Comparison of ENCODE assay signal across 27 cellular contexts in the genomic region with DNA sequence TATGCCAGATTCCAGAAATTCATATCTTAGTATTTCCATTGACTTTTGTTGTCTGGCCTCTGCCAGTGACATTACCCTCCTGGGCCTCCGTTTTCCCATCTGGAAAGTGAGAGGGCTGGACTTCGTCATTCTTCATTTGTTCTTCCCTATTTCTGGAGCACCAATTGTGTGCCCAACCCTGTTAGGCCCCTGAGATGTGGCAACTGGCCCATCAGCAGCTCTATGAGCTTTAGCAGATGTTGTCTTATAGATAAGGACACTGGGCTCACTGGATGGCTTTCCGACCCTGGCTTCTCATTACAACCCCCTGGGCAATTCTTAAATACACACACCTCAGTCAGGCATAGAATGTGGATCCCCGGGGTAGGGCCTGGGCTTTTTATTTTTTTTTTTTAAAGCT.
"Had no signal": no experiment of that assay in that cellular context is flagged by ENCODE, and none has a peak within 500 bp of the region (broad histone marks: within the 10 kb centered on the region; RNA-seq: fewer than 3 reads in every experiment).

No MANE protein-coding gene starts in this region.

- DNase-seq: activated B cell treated with CpG ODN at 0.5 μM for 24 hours; activated CD8-positive, alpha-beta T cell treated with anti-CD3 and anti-CD28 coated beads, Interleukin-2, amount 10 ng/mL, durations not matched to agents 7 days and 5 days; activated effector memory CD4-positive, alpha-beta T cell treated with Interleukin-2 at 50 U/mL for 16 hours; activated naive CD4-positive, alpha-beta T cell treated with anti-CD3 and anti-CD28 coated beads for 36 hours; activated naive CD8-positive, alpha-beta T cell treated with anti-CD3 and anti-CD28 coated beads for 36 hours; brain microvascular endothelial cell; caudate nucleus; cortex of kidney; effector memory CD8-positive, alpha-beta T cell; left ventricle myocardium inferior; mesendoderm; mucosa of descending colon; ovary; right lobe of liver; stimulated activated CD4-positive, alpha-beta T cell treated with anti-CD3 and anti-CD28 coated beads, Interleukin-2, amount 100 ng/mL, for 48 hours; stimulated activated naive CD8-positive, alpha-beta T cell treated with anti-CD3 and anti-CD28 coated beads, Interleukin-15, Interleukin-2, amounts not matched to agents 100 U/mL and 50 U/mL, for 24 hours; testis; transverse colon; uterus had no signal

- H3K36me3 ChIP-seq: ovary, right lobe of liver, transverse colon, uterus had no signal

- FAIRE-seq: astrocyte, endothelial cell of umbilical vein, frontal cortex, islet of Langerhans, TTC549 had no signal

- H3K27me3 ChIP-seq: adrenal gland, brain microvascular endothelial cell, neutrophil, ovary, right lobe of liver, testis, transverse colon, uterus had no signal

- H3K9me3 ChIP-seq: adrenal gland, left ventricle myocardium inferior, mucosa of descending colon, neutrophil, ovary, right lobe of liver, testis, transverse colon, uterus had no signal

- ATAC-seq: activated CD8-positive, alpha-beta T cell treated with anti-CD3 and anti-CD28 coated beads, Interleukin-2, amount 10 ng/mL, durations not matched to agents 7 days and 5 days; effector memory CD8-positive, alpha-beta T cell; mucosa of descending colon; stimulated activated naive CD8-positive, alpha-beta T cell treated with anti-CD3 and anti-CD28 coated beads, Interleukin-15, Interleukin-2, amounts not matched to agents 100 U/mL and 50 U/mL, for 24 hours had no signal

- H3K4me3 ChIP-seq: adrenal gland, left ventricle myocardium inferior, lung, mucosa of descending colon, ovary, right lobe of liver, testis, transverse colon, uterus had no signal

- H3K27ac ChIP-seq: adrenal gland, brain microvascular endothelial cell, left ventricle myocardium inferior, neutrophil, ovary, right lobe of liver, testis, transverse colon, uterus had no signal

- H3K4me1 ChIP-seq: adrenal gland, left ventricle myocardium inferior, right lobe of liver, testis, transverse colon, uterus had no signal
